ENCODE assay signal across 17 cellular contexts in genomic region chr2:226915846-226916360, GRCh38.
DNase-seq lines count a peak whose midpoint lies in the region; ATAC-seq and TF ChIP-seq lines count a peak whose summit lies in the region.
"Had no signal": no experiment of that assay in that cellular context is flagged by ENCODE, and none has a peak within 500 bp of the region (broad histone marks: within the 10 kb centered on the region; RNA-seq: fewer than 3 reads in every experiment).

No MANE protein-coding gene starts in this region.

- no peaks in the 10 kb centered on the region for H3K9me3 Mint-ChIP-seq in activated CD4-positive, alpha-beta memory T cell treated with anti-CD3 and anti-CD28 coated beads, Interleukin-2, amount 10 ng/mL, durations not matched to agents 7 days and 5 days
- H3K9me3 Mint-ChIP-seq: immature natural killer cell had no signal

- DNase-seq in EL (peak; percentile 50), LHCN-M2 (ENCODE audit: low read depth) (peak; percentile 68), cardiac fibroblast (ENCODE audit: low read depth in 2 of 2) (peak; percentile 45 to 74), trophoblast cell (peak; percentile 93), NCI-H2029 (lab: John Stamatoyannopoulos, UW) (no peak), NCI-H1092 treated with DMSO at 0.1 percent for 48 hours (lab: John Stamatoyannopoulos, UW) (no peak)
- DNase-seq in activated CD4-positive, alpha-beta memory T cell treated with anti-CD3 and anti-CD28 coated beads, Interleukin-2, amount 10 ng/mL, durations not matched to agents 7 days and 5 days = no peak
- DNase-seq: activated naive CD4-positive, alpha-beta T cell treated with anti-CD3 and anti-CD28 coated beads for 36 hours; erythroblast; immature natural killer cell; NCI-H1930; NCI-H774; stimulated activated CD4-positive, alpha-beta T cell treated with anti-CD3 and anti-CD28 coated beads, Interleukin-4, amount 100 ng/mL, for 4 hours; stomach had no signal

- no peak overlapping the region for H3K9ac ChIP-seq in trophoblast cell (ENCODE audit: low read length)

- no peak overlapping the region for H4K8ac ChIP-seq in trophoblast cell (ENCODE audit: low read depth, low read length)

- H3K4ac ChIP-seq in trophoblast cell (ENCODE audit: low read depth, low read length) = no peak overlapping the region

- H2AK5ac ChIP-seq in trophoblast cell (ENCODE audit: low read length) = no peak overlapping the region

- H3K36me3 ChIP-seq in trophoblast cell (ENCODE audit: control insufficient read depth in 1 of 2, insufficient read depth in 2 of 2, low read length in 2 of 2) = no peaks in the 10 kb centered on the region
- H3K36me3 ChIP-seq: SJSA1 had no signal

- H3K36me3 Mint-ChIP-seq in activated CD4-positive, alpha-beta memory T cell treated with anti-CD3 and anti-CD28 coated beads, Interleukin-2, amount 10 ng/mL, durations not matched to agents 7 days and 5 days (ENCODE audit: low read depth) = peaks cover 7% of the 10 kb centered on the region

- no CpG with 5 or more reads among the region's 6 CpGs for WGBS in trophoblast cell (ENCODE audit: extremely low coverage, insufficient coverage, insufficient read length)

- no peak overlapping the region for H2BK5ac ChIP-seq in trophoblast cell (ENCODE audit: low read depth, low read length, poor library complexity)

- no peak overlapping the region for H3K18ac ChIP-seq in trophoblast cell (ENCODE audit: low read length)

- H3K4me3 ChIP-seq in cardiac fibroblast (replicated peaks in 1 of 2; ENCODE audit: low read depth in 2 of 2, low read length in 2 of 2) (no peak overlapping the region), trophoblast cell (ENCODE audit: low read depth, low read length) (no peak overlapping the region)
- H3K4me3 ChIP-seq: K562, SJSA1, stomach had no signal

- H4K12ac ChIP-seq in trophoblast cell (ENCODE audit: low read depth, low read length) = no peak overlapping the region

- H3K14ac ChIP-seq in trophoblast cell (ENCODE audit: low read length) = no peak overlapping the region

- H3K23ac ChIP-seq in trophoblast cell (ENCODE audit: low read length) = no peak overlapping the region

- H3K27ac Mint-ChIP-seq in activated CD4-positive, alpha-beta memory T cell treated with anti-CD3 and anti-CD28 coated beads, Interleukin-2, amount 10 ng/mL, durations not matched to agents 7 days and 5 days = no peak overlapping the region
- H3K27ac Mint-ChIP-seq: activated naive CD4-positive, alpha-beta T cell treated with anti-CD3 and anti-CD28 coated beads for 36 hours; immature natural killer cell had no signal

- H2BK120ac ChIP-seq in trophoblast cell (ENCODE audit: insufficient read depth, low read length, poor library complexity) = no peak overlapping the region

- peaks cover 0 to 3% of the 10 kb centered on the region in 2 experiments for H3K4me1 ChIP-seq in trophoblast cell (ENCODE audit: control insufficient read depth in 1 of 2, insufficient read depth in 2 of 2, low read length in 2 of 2)
- H3K4me1 ChIP-seq: stomach had no signal

- H3K79me2 ChIP-seq in trophoblast cell (ENCODE audit: control insufficient read depth, insufficient read depth, low read length, poor library complexity) = no peaks in the 10 kb centered on the region

- CTCF ChIA-PET in activated CD4-positive, alpha-beta memory T cell treated with anti-CD3 and anti-CD28 coated beads, Interleukin-2, amount 10 ng/mL, durations not matched to agents 7 days and 5 days (lab: Charles Lee) = no interaction called here

- no peaks in the 10 kb centered on the region for H3K9me3 ChIP-seq in trophoblast cell (ENCODE audit: insufficient read depth, low read depth, low read length)
- H3K9me3 ChIP-seq: SJSA1, stomach had no signal

- no peak for TF ChIP-seq CTCF in cardiac fibroblast (IDR thresholded peaks at IDR 0.05; ENCODE audit: low read depth, low read length)

- no peak overlapping the region for H2AFZ ChIP-seq in trophoblast cell (ENCODE audit: insufficient read depth, low read length, poor library complexity)

- H3K27ac ChIP-seq in trophoblast cell (ENCODE audit: low read depth, low read length) = no peak overlapping the region
- H3K27ac ChIP-seq: SJSA1, stomach had no signal

- no peak overlapping the region for H3K4me2 ChIP-seq in trophoblast cell (ENCODE audit: low read length)

- no peaks in the 10 kb centered on the region for H3K27me3 ChIP-seq in trophoblast cell (ENCODE audit: insufficient read depth, low read length)
- H3K27me3 ChIP-seq: SJSA1, stomach had no signal

- peaks cover 3% of the 10 kb centered on the region for H3K4me1 Mint-ChIP-seq in activated CD4-positive, alpha-beta memory T cell treated with anti-CD3 and anti-CD28 coated beads, Interleukin-2, amount 10 ng/mL, durations not matched to agents 7 days and 5 days

- no peaks in the 10 kb centered on the region for H3K27me3 Mint-ChIP-seq in activated CD4-positive, alpha-beta memory T cell treated with anti-CD3 and anti-CD28 coated beads, Interleukin-2, amount 10 ng/mL, durations not matched to agents 7 days and 5 days

- ATAC-seq in GM21723 (IDR thresholded peaks at IDR 0.05; ENCODE audit: unreplicated experiment) = no peak
- ATAC-seq: K562 had no signal

- POLR2A ChIA-PET in activated CD4-positive, alpha-beta memory T cell treated with anti-CD3 and anti-CD28 coated beads, Interleukin-2, amount 10 ng/mL, durations not matched to agents 7 days and 5 days (lab: Charles Lee) = no interaction called here

- no peak overlapping the region for H3K4me3 Mint-ChIP-seq in activated CD4-positive, alpha-beta memory T cell treated with anti-CD3 and anti-CD28 coated beads, Interleukin-2, amount 10 ng/mL, durations not matched to agents 7 days and 5 days
- H3K4me3 Mint-ChIP-seq: activated naive CD4-positive, alpha-beta T cell treated with anti-CD3 and anti-CD28 coated beads for 36 hours; immature natural killer cell had no signal

- no peak overlapping the region for H4K91ac ChIP-seq in trophoblast cell (ENCODE audit: low read depth, low read length)

- no peaks in the 10 kb centered on the region for H3K79me1 ChIP-seq in trophoblast cell (ENCODE audit: low read length)

- H2BK12ac ChIP-seq in trophoblast cell (ENCODE audit: low read length) = no peak overlapping the region

Comparison
In these comparisons a context has a peak if more than half of its experiments do, and no peak if none do; other contexts are left out.
1. DNase-seq: peak in EL (single experiment), LHCN-M2 (single experiment), cardiac fibroblast (2 of 2) and trophoblast cell (2 of 2); none in NCI-H2029 (single experiment), activated CD4-positive, alpha-beta memory T cell treated with anti-CD3 and anti-CD28 coated beads, Interleukin-2, amount 10 ng/mL, durations not matched to agents 7 days and 5 days (single experiment) and NCI-H1092 treated with DMSO at 0.1 percent for 48 hours (single experiment).